In genomic region chr5:171724771-171725609, GRCh38 we compare ENCODE assay signal across 24 cellular contexts.
DNase-seq lines count a peak whose midpoint lies in the region; ATAC-seq and TF ChIP-seq lines count a peak whose summit lies in the region.
"Had no signal": no experiment of that assay in that cellular context is flagged by ENCODE, and none has a peak within 500 bp of the region (broad histone marks: within the 10 kb centered on the region; RNA-seq: fewer than 3 reads in every experiment).

No MANE protein-coding gene starts in this region.

- H3K4me2 ChIP-seq in PC-9 = no peak overlapping the region
- H3K4me2 ChIP-seq: hepatocyte had no signal

- TF ChIP-seq CTCF in HFF-Myc (IDR thresholded peaks at IDR 0.05; ENCODE audit: low read depth, low read length, missing control alignments) (no peak), epithelial cell of esophagus (IDR thresholded peaks at IDR 0.05; ENCODE audit: insufficient read depth, low read depth, low read length, missing control alignments) (no peak), PC-9 (conservative IDR thresholded peaks at IDR 0.05) (no peak)

- H3F3A ChIP-seq in PC-9 (ENCODE audit: insufficient read depth, low read depth) = no peaks in the 10 kb centered on the region

- H3K9me3 ChIP-seq in PC-9 (ENCODE audit: insufficient read depth, low read depth) = peaks cover 7% of the 10 kb centered on the region; the same call in 1 of the 2 replicates
- H3K9me3 ChIP-seq: colonic mucosa, testis had no signal

- H2AFZ ChIP-seq in PC-9 = no peak overlapping the region
- H2AFZ ChIP-seq: hepatocyte had no signal

- H3K27me3 ChIP-seq in PC-9 (ENCODE audit: insufficient read depth, low read depth) = peaks cover 48% of the 10 kb centered on the region
- H3K27me3 ChIP-seq: brain microvascular endothelial cell, colonic mucosa, hepatocyte, testis had no signal

- POLR2A ChIA-PET in PC-9 (lab: Charles Lee; ENCODE audit: unreplicated experiment) = no interaction called here

- no TSS peak for BruUV-seq in PC-9 (replicated peaks; lab: Mats Ljungman, UMichigan)

- intact Hi-C loops in PC-9 (cut with micrococcal nuclease; ENCODE audit: unreplicated experiment) = no loop called here

- H3K4me3 ChIP-seq in HFF-Myc (replicated peaks; ENCODE audit: low read depth, low read length) (no peak overlapping the region), epithelial cell of esophagus (ENCODE audit: low read length) (no peak overlapping the region), PC-9 (no peak overlapping the region)
- H3K4me3 ChIP-seq: colonic mucosa, hepatocyte, skin epidermis, testis had no signal

- no peaks in the 10 kb centered on the region for H4K20me1 ChIP-seq in PC-9 (ENCODE audit: insufficient read depth)

- no peaks in the 10 kb centered on the region for H3K36me3 ChIP-seq in PC-9 (ENCODE audit: low read depth)
- H3K36me3 ChIP-seq: brain microvascular endothelial cell, colonic mucosa had no signal

- ATAC-seq in HG02571 (IDR thresholded peaks at IDR 0.05; ENCODE audit: unreplicated experiment) = no peak
- ATAC-seq: activated CD8-positive, alpha-beta T cell treated with anti-CD3 and anti-CD28 coated beads for 36 hours; effector memory CD8-positive, alpha-beta T cell; stimulated activated memory B cell treated with anti-CD40 and anti-IgM and Interleukin-4, amounts not matched to agents 10 μg/mL and 1 μg/mL and 100 μg/mL, for 72 hours; T-cell had no signal

- H3K27ac ChIP-seq in PC-9 = no peak overlapping the region
- H3K27ac ChIP-seq: brain microvascular endothelial cell, colonic mucosa, hepatocyte, skin epidermis, testis had no signal

- no peaks in the 10 kb centered on the region for H3K79me2 ChIP-seq in PC-9 (ENCODE audit: low read depth)
- H3K79me2 ChIP-seq: hepatocyte had no signal

- CTCF ChIA-PET in PC-9 (lab: Charles Lee) = no interaction called here

- DNase-seq in ELF-1 (ENCODE audit: low read depth, low spot score) (peak; percentile 53), HFF-Myc (ENCODE audit: extremely low read depth, low read depth) (peak; percentile 54), epithelial cell of esophagus (ENCODE audit: low read depth) (peak; percentile 60), islet precursor cell (peak; percentile 50), PC-9 (no peak)
- DNase-seq in stimulated activated CD4-positive, alpha-beta T cell treated with anti-CD3 and anti-CD28 coated beads, Interleukin-2, amount 100 ng/mL, for 24 hours = no peak
- DNase-seq: activated CD4-positive, CD25-positive, alpha-beta regulatory T cell treated with anti-CD3 and anti-CD28 coated beads, Interleukin-2, amount 50 U/mL, for 72 hours; activated CD8-positive, alpha-beta T cell treated with anti-CD3 and anti-CD28 coated beads for 36 hours; activated gamma-delta T cell treated with Interleukin-2 at 50 U/mL for 16 hours; brain microvascular endothelial cell; CD8-positive, alpha-beta memory T cell; colonic mucosa; DMS79; effector memory CD8-positive, alpha-beta T cell; Karpas-422; MV-4-11; NCI-H1694 treated with DMSO at 0.1 percent for 48 hours; NCI-H446 treated with DMSO at 0.1 percent for 48 hours; T-cell; testis had no signal

- H3K4me1 ChIP-seq in PC-9 (replicated peaks; ENCODE audit: insufficient read depth) = no peaks in the 10 kb centered on the region
- H3K4me1 ChIP-seq: colonic mucosa, testis had no signal

- H3K9me2 ChIP-seq in PC-9 (ENCODE audit: insufficient read depth) = no peaks in the 10 kb centered on the region

Comparison
In these comparisons a context has a peak if more than half of its experiments do, and no peak if none do; other contexts are left out.
1. DNase-seq: peak in ELF-1 (single experiment), HFF-Myc (single experiment), epithelial cell of esophagus (single experiment) and islet precursor cell (single experiment); none in stimulated activated CD4-positive, alpha-beta T cell treated with anti-CD3 and anti-CD28 coated beads, Interleukin-2, amount 100 ng/mL, for 24 hours (0 of 2) and PC-9 (0 of 2).